ENCODE assay signal across 18 cellular contexts in genomic region chr3:53318522-53318921, GRCh38. TPM values are rescaled to one million over a fixed set of nuclear protein-coding genes. Genes with fewer than 3 reads are reported as not detected.
DNase-seq lines count a peak whose midpoint lies in the region; TF ChIP-seq lines count a peak whose summit lies in the region.
"Had no signal": no experiment of that assay in that cellular context is flagged by ENCODE, and none has a peak within 500 bp of the region (broad histone marks: within the 10 kb centered on the region; RNA-seq: fewer than 3 reads in every experiment).

No MANE protein-coding gene starts in this region.

- H2BK5ac ChIP-seq in mesenchymal stem cell (ENCODE audit: low read depth, low read length, poor library complexity, severe bottlenecking): no peak overlapping the region

- no peak overlapping the region for H3K4me2 ChIP-seq in mesenchymal stem cell (ENCODE audit: low read length, poor library complexity, severe bottlenecking)

- H3K27ac ChIP-seq in mesenchymal stem cell (ENCODE audit: low read length, poor library complexity, severe bottlenecking): peak overlapping the region; percentile 55
- H3K27ac ChIP-seq in RWPE1: no peak overlapping the region
- H3K27ac ChIP-seq: gastrocnemius medialis, lower lobe of right lung had no signal

- POLR2A ChIA-PET in RWPE1 (lab: Yijun Ruan, JAX; ENCODE audit: low non-redundant PET): no interaction called here

- H4K91ac ChIP-seq in mesenchymal stem cell (ENCODE audit: low read length): no peak overlapping the region

- no peak overlapping the region for H3K4me3 Mint-ChIP-seq in HFFc6
- H3K4me3 Mint-ChIP-seq: B cell; effector memory CD8-positive, alpha-beta T cell; stimulated activated naive CD8-positive, alpha-beta T cell treated with anti-CD3 and anti-CD28 coated beads, Interleukin-15, Interleukin-2, amounts not matched to agents 100 ng/mL and 50 ng/mL, for 24 hours had no signal

- TF ChIP-seq CTCF in HFFc6 (IDR thresholded peaks at IDR 0.05) (no peak), cardiac fibroblast (IDR thresholded peaks at IDR 0.05; ENCODE audit: low read depth, low read length) (no peak), RWPE1 (conservative IDR thresholded peaks at IDR 0.05; ENCODE audit: low read depth) (no peak)

- H3K36me3 ChIP-seq in mesenchymal stem cell (ENCODE audit: control insufficient read depth in 1 of 2, insufficient read depth in 2 of 2, low read depth in 1 of 2, low read length in 2 of 2): peaks cover 17 to 37% of the 10 kb centered on the region in 2 experiments
- H3K36me3 ChIP-seq: breast epithelium had no signal

- in situ Hi-C loops in ACHN (cut with HindIII; ENCODE audit: low pct_ligation_motif_present, low pct_unique_long_range_greater_than_20kb, low sequenced_read_pairs): no loop called here

- H3K14ac ChIP-seq in mesenchymal stem cell (ENCODE audit: low read length in 2 of 2): no peak overlapping the region

- no peaks in the 10 kb centered on the region for H3K9me3 ChIP-seq in mesenchymal stem cell (ENCODE audit: control insufficient read depth, low read length)
- H3K9me3 ChIP-seq: breast epithelium, gastrocnemius medialis, lower lobe of right lung had no signal

- H3K4me1 ChIP-seq in mesenchymal stem cell (ENCODE audit: control insufficient read depth, insufficient read depth, low read depth, low read length): peaks cover 1% of the 10 kb centered on the region
- H3K4me1 ChIP-seq: breast epithelium had no signal

- no peak overlapping the region for H3K4ac ChIP-seq in mesenchymal stem cell (ENCODE audit: low read depth in 1 of 2, low read length in 2 of 2)

- no peak overlapping the region for H2AFZ ChIP-seq in mesenchymal stem cell (ENCODE audit: low read depth, low read length)

- no peak overlapping the region for H2AK5ac ChIP-seq in mesenchymal stem cell (ENCODE audit: low read length, severe bottlenecking)

- no peaks in the 10 kb centered on the region for H3K27me3 ChIP-seq in mesenchymal stem cell (ENCODE audit: control insufficient read depth in 1 of 2, insufficient read depth in 1 of 2, low read length in 2 of 2)
- H3K27me3 ChIP-seq: breast epithelium, gastrocnemius medialis had no signal

- no peak overlapping the region for H3K23ac ChIP-seq in mesenchymal stem cell (ENCODE audit: low read length in 2 of 2)

- H3K4me3 ChIP-seq in cardiac fibroblast (replicated peaks in 1 of 2; ENCODE audit: low read depth in 2 of 2, low read length in 2 of 2) (no peak overlapping the region), mesenchymal stem cell (ENCODE audit: insufficient read depth in 1 of 2, low read depth in 1 of 2, low read length in 2 of 2) (no peak overlapping the region)
- H3K4me3 ChIP-seq: breast epithelium, gastrocnemius medialis, lower lobe of right lung had no signal

- H3K79me1 ChIP-seq in mesenchymal stem cell (replicated peaks; ENCODE audit: low read length, poor library complexity, severe bottlenecking): peaks cover 23% of the 10 kb centered on the region

- H3K4me1 Mint-ChIP-seq in HFFc6 (ENCODE audit: low read depth): peaks cover 12% of the 10 kb centered on the region

- H2BK120ac ChIP-seq in mesenchymal stem cell (ENCODE audit: low read depth, low read length): no peak overlapping the region

- 94% methylated on average over 3 of the region's 3 CpGs for WGBS in mesenchymal stem cell

- peak overlapping the region; percentile 46 for H3K9ac ChIP-seq in mesenchymal stem cell (ENCODE audit: low read length)

- CTCF ChIA-PET in RWPE1 (lab: Yijun Ruan, JAX): no interaction called here

- H3K36me3 Mint-ChIP-seq in HFFc6 (ENCODE audit: low read depth): peaks cover 28% of the 10 kb centered on the region

- H3K27me3 Mint-ChIP-seq in HFFc6 (ENCODE audit: insufficient read depth): no peaks in the 10 kb centered on the region
- H3K27me3 Mint-ChIP-seq: B cell; effector memory CD8-positive, alpha-beta T cell; stimulated activated naive CD8-positive, alpha-beta T cell treated with anti-CD3 and anti-CD28 coated beads, Interleukin-15, Interleukin-2, amounts not matched to agents 100 ng/mL and 50 ng/mL, for 24 hours had no signal

- peak overlapping the region; percentile 37; the same call in 1 of the 2 replicates for H3K27ac Mint-ChIP-seq in HFFc6
- H3K27ac Mint-ChIP-seq: B cell; effector memory CD8-positive, alpha-beta T cell; stimulated activated naive CD8-positive, alpha-beta T cell treated with anti-CD3 and anti-CD28 coated beads, Interleukin-15, Interleukin-2, amounts not matched to agents 100 ng/mL and 50 ng/mL, for 24 hours had no signal

- H3K9me3 Mint-ChIP-seq in HFFc6: no peaks in the 10 kb centered on the region
- H3K9me3 Mint-ChIP-seq: effector memory CD8-positive, alpha-beta T cell; stimulated activated naive CD8-positive, alpha-beta T cell treated with anti-CD3 and anti-CD28 coated beads, Interleukin-15, Interleukin-2, amounts not matched to agents 100 ng/mL and 50 ng/mL, for 24 hours had no signal

- DNase-seq in AG08395 (ENCODE audit: low spot score) (peak; percentile 73), HFFc6 (peak; percentile 63), cardiac fibroblast (ENCODE audit: low read depth in 2 of 2) (peak; percentile 43 to 66), mesenchymal stem cell (no peak), C1 segment of cervical spinal cord (lab: John Stamatoyannopoulos, UW) (no peak), ACHN (no peak), DMS 273 (lab: John Stamatoyannopoulos, UW; ENCODE audit: unreplicated experiment) (no peak), RWPE1 (ENCODE audit: low spot score) (no peak)
- DNase-seq: activated CD8-positive, alpha-beta memory T cell treated with anti-CD3 and anti-CD28 coated beads, Interleukin-2, amount 50 U/mL, for 4 hours; effector memory CD8-positive, alpha-beta T cell; gastrocnemius medialis; lower lobe of right lung; NCI-H2081 treated with DMSO at 0.1 percent for 48 hours; NCI-H524 treated with DMSO at 0.1 percent for 48 hours; posterior cingulate gyrus had no signal

- no peak overlapping the region for H3K18ac ChIP-seq in mesenchymal stem cell (ENCODE audit: low read depth in 1 of 2, low read length in 2 of 2)

- H4K8ac ChIP-seq in mesenchymal stem cell (ENCODE audit: low read length): no peak overlapping the region

- no peak overlapping the region for H2BK12ac ChIP-seq in mesenchymal stem cell (ENCODE audit: low read length in 2 of 2)

- no peak overlapping the region for H2BK15ac ChIP-seq in mesenchymal stem cell (ENCODE audit: low read depth, poor library complexity, severe bottlenecking)

RNA-seq across cellular contexts. Expression of gene DCP1A, which starts 28.8 kb away (rescaled TPM):
- 10 to 100 TPM; 14.9 to 18.8 (median 16.6) TPM for total RNA-seq in HFFc6 (2021; fragmentation: NEBNext Ultra II Directional; extraction: Animal tissue kit (Norgen Biotek cat#: 25700))
- 24.1 TPM for polyA plus RNA-seq in mesenchymal stem cell (2013, experiment 1 of 2)
- polyA plus RNA-seq in mesenchymal stem cell (2013, experiment 2 of 2): 23.0 TPM

Comparison
In these comparisons a context has a peak if more than half of its experiments do, and no peak if none do; other contexts are left out.
1. DNase-seq: peak in AG08395 (single experiment), HFFc6 (single experiment) and cardiac fibroblast (2 of 2); none in mesenchymal stem cell (single experiment), C1 segment of cervical spinal cord (0 of 14), ACHN (single experiment), DMS 273 (single experiment) and RWPE1 (single experiment).